ENCODE assay signal across 23 cellular contexts in the genomic region with DNA sequence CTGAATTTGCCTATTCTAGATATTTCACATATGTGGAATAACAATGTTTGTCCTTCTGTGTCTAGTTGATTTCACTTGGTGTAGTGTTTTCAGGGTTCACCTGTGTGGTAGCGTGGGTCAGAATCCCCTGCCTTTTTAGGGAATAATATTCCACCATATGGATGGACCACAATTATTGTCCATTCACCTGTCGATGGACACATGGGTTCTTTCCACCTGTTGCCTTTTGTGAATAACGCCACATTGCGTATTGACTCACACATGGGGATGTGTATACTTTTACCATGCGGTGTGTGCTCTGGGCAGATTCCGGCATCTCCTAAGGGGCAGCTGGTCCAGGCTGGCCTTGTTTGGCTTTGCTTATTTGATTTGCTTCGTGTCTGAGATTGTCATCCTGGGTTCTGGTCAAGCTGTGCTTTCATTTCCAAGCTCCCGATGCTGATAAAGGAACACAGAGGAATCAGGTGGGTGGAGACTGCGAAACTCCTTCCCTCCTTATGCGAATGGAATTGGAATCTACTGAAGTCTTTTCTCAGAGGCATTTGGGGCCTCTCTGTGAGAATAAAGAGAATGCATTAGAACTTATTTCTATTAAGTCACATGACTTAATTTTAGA. TPM values are rescaled to one million over a fixed set of nuclear protein-coding genes. Genes with fewer than 3 reads are reported as not detected.
A peak's percentile ranks its signal among the peaks of the same experiment; 100 is the strongest.
DNase-seq lines count a peak whose midpoint lies in the region; ATAC-seq and TF ChIP-seq lines count a peak whose summit lies in the region.
"Had no signal": no experiment of that assay in that cellular context is flagged by ENCODE, and none has a peak within 500 bp of the region (broad histone marks: within the 10 kb centered on the region; RNA-seq: fewer than 3 reads in every experiment).

No MANE protein-coding gene starts in this region.

- no peak overlapping the region for H3K27ac ChIP-seq in coronary artery
- no peak overlapping the region for H3K27ac ChIP-seq in sigmoid colon

- TF ChIP-seq POLR2A in sigmoid colon (IDR thresholded peaks at IDR 0.05): no peak

- no peak overlapping the region for H3K4me3 ChIP-seq in coronary artery
- H3K4me3 ChIP-seq in sigmoid colon: no peak overlapping the region
- H3K4me3 ChIP-seq: GM12878 had no signal

- H3K9me3 ChIP-seq in sigmoid colon: no peaks in the 10 kb centered on the region
- H3K9me3 ChIP-seq: SK-N-SH had no signal

- no peak for ATAC-seq in GM21737 (IDR thresholded peaks at IDR 0.05; ENCODE audit: unreplicated experiment)
- ATAC-seq: GM12878, Right ventricle myocardium inferior had no signal

- no peaks in the 10 kb centered on the region for H3K36me3 ChIP-seq in sigmoid colon

- intact Hi-C loops in sigmoid colon (cut with DNase I): no loop called here

- 81 to 88% methylated on average over 10 of the region's 10 CpGs for WGBS in sigmoid colon, 2 donors

- DNase-seq in NCI-H748 (lab: John Stamatoyannopoulos, UW; ENCODE audit: unreplicated experiment) (peak; percentile 67), NCI-H748 treated with DMSO at 0.1 percent for 48 hours (lab: John Stamatoyannopoulos, UW) (no peak), NCI-H146 treated with DMSO at 0.1 percent for 48 hours (lab: John Stamatoyannopoulos, UW; ENCODE audit: unreplicated experiment) (peak; percentile 74), coronary artery (ENCODE audit: low spot score) (peak; percentile 47), sigmoid colon (peak; percentile 25), A172 (ENCODE audit: low spot score) (no peak)
- no peak for DNase-seq in activated naive CD4-positive, alpha-beta T cell treated with anti-CD3 and anti-CD28 coated beads, Interleukin-2, amount 50 U/mL, for 16 hours
- DNase-seq: 8988T; CD4-positive, alpha-beta memory T cell; GDM1; HCEC 1CT; KG1; NCI-H1048; NCI-H1436 treated with DMSO at 0.1 percent for 48 hours; NCI-H2107; NCI-H226; NCI-H526; SK-N-SH had no signal

- peaks cover 0 to 12% (median 0%) of the 10 kb centered on the region in 4 donors for H3K4me1 ChIP-seq in sigmoid colon

- no peaks in the 10 kb centered on the region for H3K27me3 ChIP-seq in sigmoid colon

- TF ChIP-seq CTCF in coronary artery (IDR thresholded peaks at IDR 0.05) (no peak), sigmoid colon (IDR thresholded peaks at IDR 0.05) (no peak)

- no peak for TF ChIP-seq EP300 in sigmoid colon (IDR thresholded peaks at IDR 0.05)

RNA-seq across cellular contexts. Expression of a gene that starts 18.9 kb away (rescaled TPM):
- total RNA-seq in sigmoid colon: not detected
- polyA plus RNA-seq in sigmoid colon: not detected
- total RNA-seq in A172 (2014; rRNA removed; shearing (Covaris generic)): not detected in 2 replicates
- total RNA-seq: CD4-positive, alpha-beta memory T cell; GM12878; M059J; Right ventricle myocardium inferior had no signal
- polyA plus RNA-seq: BJ; CD4-positive, alpha-beta memory T cell; SK-N-SH had no signal

RNA-seq across cellular contexts. Expression of a gene that starts 44.2 kb away (rescaled TPM):
- 1 to 10 TPM; 2.3 to 8.2 (median 3.1) TPM for total RNA-seq in sigmoid colon
- polyA plus RNA-seq in sigmoid colon: 1 to 10 TPM in 2 of 3 donors, under 1 TPM in 1; 0.92 to 3.0 (median 1.3) TPM
- 0.17 TPM in 1 of 2 replicates, not detected in the other for total RNA-seq in A172 (2014; rRNA removed; shearing (Covaris generic))
- total RNA-seq: CD4-positive, alpha-beta memory T cell had no signal

Comparison
In these comparisons a context has a peak if more than half of its experiments do, and no peak if none do; other contexts are left out.
1. DNase-seq: peak in NCI-H748 (single experiment), NCI-H146 treated with DMSO at 0.1 percent for 48 hours (single experiment), coronary artery (single experiment) and sigmoid colon (single experiment); none in NCI-H748 treated with DMSO at 0.1 percent for 48 hours (single experiment), activated naive CD4-positive, alpha-beta T cell treated with anti-CD3 and anti-CD28 coated beads, Interleukin-2, amount 50 U/mL, for 16 hours (single experiment) and A172 (single experiment).